Comparison of ENCODE assay signal across 22 cellular contexts in genomic region chr5:143721960-143722359, GRCh38.
A peak's percentile ranks its signal among the peaks of the same experiment; 100 is the strongest.
DNase-seq lines count a peak whose midpoint lies in the region; ATAC-seq and TF ChIP-seq lines count a peak whose summit lies in the region.
"Had no signal": no experiment of that assay in that cellular context is flagged by ENCODE, and none has a peak within 500 bp of the region (broad histone marks: within the 10 kb centered on the region; RNA-seq: fewer than 3 reads in every experiment).

No MANE protein-coding gene starts in this region.

- peaks cover 5% of the 10 kb centered on the region for H3K4me1 ChIP-seq in A673 (ENCODE audit: insufficient read depth, low read length, poor library complexity, severe bottlenecking)
- H3K4me1 ChIP-seq in prostate gland (replicated peaks) = no peaks in the 10 kb centered on the region

- no peak overlapping the region for H3K4me3 ChIP-seq in A673 (ENCODE audit: low read depth, low read length, poor library complexity, severe bottlenecking)
- no peak overlapping the region for H3K4me3 ChIP-seq in prostate gland
- H3K4me3 ChIP-seq: BLaER1 treated with 17β-estradiol and CSF1 and Interleukin-3, amounts not matched to agents 10 nM and 100 nM; K562; MG63; SJSA1 had no signal

- H3K27ac ChIP-seq in A673 (ENCODE audit: low read depth, low read length, poor library complexity, severe bottlenecking) (no peak overlapping the region), prostate gland (no peak overlapping the region)
- H3K27ac ChIP-seq: 22Rv1; BLaER1 treated with 17β-estradiol and CSF1 and Interleukin-3, amounts not matched to agents 10 nM and 100 nM; SJSA1 had no signal

- BruUV-seq in A673 (replicated peaks; lab: Mats Ljungman, UMichigan) = no TSS peak

- CTCF ChIA-PET in A673 (lab: Charles Lee) = interaction anchor here (0.6 kb wide), 1 partner anchor 14 kb away, joined by 12 read pairs; no protein-coding TSS in a partner anchor

- no peaks in the 10 kb centered on the region for H3K36me3 ChIP-seq in A673 (ENCODE audit: insufficient read depth, low read length, poor library complexity, severe bottlenecking)
- H3K36me3 ChIP-seq in prostate gland = no peaks in the 10 kb centered on the region
- H3K36me3 ChIP-seq: MG63, SJSA1 had no signal

- POLR2A ChIA-PET in A673 (lab: Charles Lee; ENCODE audit: low non-redundant PET) = no interaction called here

- DNase-seq in DMS79 treated with DMSO at 0.1 percent for 48 hours (lab: John Stamatoyannopoulos, UW) = peak; percentile 47
- DNase-seq in DMS79 (lab: John Stamatoyannopoulos, UW) = no peak
- DNase-seq in A673 (ENCODE audit: low spot score) = peak; percentile 36
- DNase-seq in GM04504 (ENCODE audit: low read depth) = peak; percentile 56
- peak; percentile 31 for DNase-seq in NCI-H2081 treated with DMSO at 0.1 percent for 48 hours (lab: John Stamatoyannopoulos, UW)
- DNase-seq in activated CD4-positive, alpha-beta T cell treated with anti-CD3 and anti-CD28 coated beads for 4 hours = no peak
- DNase-seq in prostate gland (ENCODE audit: low spot score) = no peak
- DNase-seq: ACHN; CD4-positive, alpha-beta T cell; GF-D8; H7; Kasumi-1; MG63; NCI-H1694; NCI-H2171 treated with DMSO at 0.1 percent for 48 hours; NCI-H510A treated with DMSO at 0.1 percent for 48 hours; PC-3 had no signal

- ATAC-seq in HG02571 (IDR thresholded peaks at IDR 0.05; ENCODE audit: unreplicated experiment) = no peak
- ATAC-seq: K562, PC-3 had no signal

- TF ChIP-seq CTCF in A673 (conservative IDR thresholded peaks at IDR 0.05; ENCODE audit: low read depth, low read length) (no peak), prostate gland (IDR thresholded peaks at IDR 0.05) (no peak)

- H3K9me3 ChIP-seq in A673 (ENCODE audit: low read depth, low read length, poor library complexity, severe bottlenecking) = peaks cover 10% of the 10 kb centered on the region
- no peaks in the 10 kb centered on the region for H3K9me3 ChIP-seq in prostate gland

- TF ChIP-seq POLR2A in prostate gland (IDR thresholded peaks at IDR 0.05) = no peak

- intact Hi-C loops in A673 (cut with micrococcal nuclease; ENCODE audit: unreplicated experiment) = no loop called here
- intact Hi-C loops in prostate gland (cut with DNase I) = no loop called here

- H3K27me3 ChIP-seq in A673 (replicated peaks; ENCODE audit: insufficient read depth, low read depth, low read length, poor library complexity) (no peaks in the 10 kb centered on the region), prostate gland (replicated peaks; ENCODE audit: insufficient read depth) (no peaks in the 10 kb centered on the region)
- H3K27me3 ChIP-seq: BLaER1 treated with 17β-estradiol and CSF1 and Interleukin-3, amounts not matched to agents 10 nM and 100 nM; MG63; SJSA1 had no signal

Comparison
In these comparisons a context has a peak if more than half of its experiments do, and no peak if none do; other contexts are left out.
1. DNase-seq: peak in DMS79 treated with DMSO at 0.1 percent for 48 hours (single experiment), A673 (single experiment), GM04504 (single experiment) and NCI-H2081 treated with DMSO at 0.1 percent for 48 hours (single experiment); none in DMS79 (single experiment), activated CD4-positive, alpha-beta T cell treated with anti-CD3 and anti-CD28 coated beads for 4 hours (0 of 2) and prostate gland (single experiment).